22 cellular contexts compared by ENCODE assay signal in genomic region chr13:75796825-75797224, GRCh38.
"Had no signal": no experiment of that assay in that cellular context is flagged by ENCODE, and none has a peak within 500 bp of the region (broad histone marks: within the 10 kb centered on the region; RNA-seq: fewer than 3 reads in every experiment).

No MANE protein-coding gene starts in this region.

- H3K36me3 ChIP-seq: breast epithelium, sigmoid colon, WERI-Rb-1 had no signal

- H3K9ac ChIP-seq: parathyroid adenoma had no signal

- H3K27me3 Mint-ChIP-seq: activated naive CD8-positive, alpha-beta T cell treated with anti-CD3 and anti-CD28 coated beads, Interleukin-2, amount 10 ng/mL, durations not matched to agents 7 days and 5 days; activated T-cell treated with anti-CD3 and anti-CD28 coated beads, Interleukin-2, amount 50 U/mL, for 24 hours; activated T-helper 17 cell treated with anti-CD3 and anti-CD28 coated beads, Interleukin-2, amount 50 U/mL, for 72 hours; memory B cell had no signal

- DNase-seq: activated CD4-positive, alpha-beta T cell treated with anti-CD3 and anti-CD28 coated beads, Interleukin-2, amount 50 U/mL, for 1 hour; activated CD4-positive, CD25-positive, alpha-beta regulatory T cell treated with anti-CD3 and anti-CD28 coated beads, Interleukin-2, amount 50 U/mL, for 72 hours; activated CD8-positive, alpha-beta memory T cell treated with anti-CD3 and anti-CD28 coated beads for 24 hours; activated CD8-positive, alpha-beta memory T cell treated with anti-CD3 and anti-CD28 coated beads, Interleukin-2, amount 50 U/mL, for 4 hours; activated naive CD4-positive, alpha-beta T cell; activated naive CD8-positive, alpha-beta T cell treated with anti-CD3 and anti-CD28 coated beads, Interleukin-2, amount 10 ng/mL, durations not matched to agents 7 days and 5 days; activated T-cell treated with anti-CD3 and anti-CD28 coated beads, Interleukin-2, amount 50 U/mL, for 24 hours; amniotic stem cell; left ventricle myocardium superior; nephron progenitor cell; sigmoid colon; spleen; stimulated activated CD4-positive, alpha-beta T cell treated with anti-CD3 and anti-CD28 coated beads, Interleukin-4, amount 100 ng/mL, for 4 hours; stimulated activated naive CD8-positive, alpha-beta T cell treated with anti-CD3 and anti-CD28 coated beads, Interleukin-15, Interleukin-2, amounts not matched to agents 100 U/mL and 50 U/mL, for 24 hours; T-helper 1 cell; WERI-Rb-1 had no signal

- H3K27me3 ChIP-seq: breast epithelium, sigmoid colon, spleen had no signal

- H3K27ac ChIP-seq: breast epithelium, coronary artery, parathyroid adenoma, sigmoid colon, spleen, WERI-Rb-1 had no signal

- H3K27ac Mint-ChIP-seq: activated naive CD8-positive, alpha-beta T cell treated with anti-CD3 and anti-CD28 coated beads, Interleukin-2, amount 10 ng/mL, durations not matched to agents 7 days and 5 days; memory B cell; nephron progenitor cell had no signal

- H3K9me3 Mint-ChIP-seq: activated T-cell treated with anti-CD3 and anti-CD28 coated beads, Interleukin-2, amount 50 U/mL, for 24 hours; memory B cell had no signal

- ATAC-seq: activated T-helper 17 cell treated with anti-CD3 and anti-CD28 coated beads, Interleukin-2, amount 50 U/mL, for 72 hours; left ventricle myocardium superior; stimulated activated naive CD8-positive, alpha-beta T cell treated with anti-CD3 and anti-CD28 coated beads, Interleukin-15, Interleukin-2, amounts not matched to agents 100 U/mL and 50 U/mL, for 24 hours had no signal

- H3K4me1 Mint-ChIP-seq: memory B cell, nephron progenitor cell had no signal

- H3K4me1 ChIP-seq: breast epithelium, parathyroid adenoma, sigmoid colon had no signal

- H3K9me3 ChIP-seq: breast epithelium, sigmoid colon, spleen had no signal

- H2AFZ ChIP-seq: parathyroid adenoma had no signal

- FAIRE-seq: TTC549 had no signal

- H3K79me2 ChIP-seq: parathyroid adenoma had no signal

- H3K4me3 Mint-ChIP-seq: activated naive CD8-positive, alpha-beta T cell treated with anti-CD3 and anti-CD28 coated beads, Interleukin-2, amount 10 ng/mL, durations not matched to agents 7 days and 5 days; activated T-cell treated with anti-CD3 and anti-CD28 coated beads, Interleukin-2, amount 50 U/mL, for 24 hours; memory B cell; nephron progenitor cell had no signal

- H3K4me3 ChIP-seq: breast epithelium, coronary artery, sigmoid colon, spleen had no signal
